ENCODE assay signal across 9 cellular contexts in genomic region chr6:34246249-34246562, GRCh38. TPM values are rescaled to one million over a fixed set of nuclear protein-coding genes. Genes with fewer than 3 reads are reported as not detected.
DNase-seq lines count a peak whose midpoint lies in the region; ATAC-seq, FAIRE-seq and TF ChIP-seq lines count a peak whose summit lies in the region.
"Had no signal": no experiment of that assay in that cellular context is flagged by ENCODE, and none has a peak within 500 bp of the region (broad histone marks: within the 10 kb centered on the region; RNA-seq: fewer than 3 reads in every experiment).

No MANE protein-coding gene starts in this region.

- no peak for DNase-seq in activated naive CD4-positive, alpha-beta T cell treated with anti-CD3 and anti-CD28 coated beads for 36 hours
- no peak for DNase-seq in activated naive CD4-positive, alpha-beta T cell treated with anti-CD3 and anti-CD28 coated beads, Interleukin-2, amount 50 U/mL, for 72 hours (ENCODE audit: low spot score in 2 of 2)
- DNase-seq in epithelial cell of prostate (ENCODE audit: low read depth, low spot score), result no peak
- DNase-seq in type B pancreatic cell (ENCODE audit: extremely low spot score, unreplicated experiment), result no peak
- no peak for DNase-seq in SKM-1 treated with dmso at 0.1 percent for 144 hours (lab: John Stamatoyannopoulos, UW; ENCODE audit: unreplicated experiment)
- no peak for DNase-seq in GM12891 (ENCODE audit: insufficient read length, low spot score)
- DNase-seq in pons (ENCODE audit: low spot score), result no peak
- DNase-seq: transverse colon had no signal

- CTCF ChIA-PET in activated naive CD4-positive, alpha-beta T cell treated with anti-CD3 and anti-CD28 coated beads for 36 hours (lab: Charles Lee), result interaction anchor here (1.2 to 5.1 kb wide), 2 partner anchors 50 to 169 kb away, joined by 3 to 54 read pairs; no protein-coding TSS in a partner anchor

- no peak overlapping the region for H3K4me2 ChIP-seq in SU-DHL-6 (ENCODE audit: low read depth, low read length, poor library complexity, severe bottlenecking)

- peaks cover 76% of the 10 kb centered on the region for H3K4me1 Mint-ChIP-seq in activated naive CD4-positive, alpha-beta T cell treated with anti-CD3 and anti-CD28 coated beads for 36 hours (ENCODE audit: low read depth)
- H3K4me1 Mint-ChIP-seq in type B pancreatic cell (ENCODE audit: unreplicated experiment), result peaks cover 18% of the 10 kb centered on the region

- no peaks in the 10 kb centered on the region for H3K27me3 Mint-ChIP-seq in activated naive CD4-positive, alpha-beta T cell treated with anti-CD3 and anti-CD28 coated beads for 36 hours (ENCODE audit: low read depth)
- H3K27me3 Mint-ChIP-seq in type B pancreatic cell, result no peaks in the 10 kb centered on the region

- intact Hi-C loops in activated naive CD4-positive, alpha-beta T cell treated with anti-CD3 and anti-CD28 coated beads for 36 hours (cut with micrococcal nuclease), result loop anchor here (10.0 kb wide), 1 partner anchor 1051 kb away; the partner anchor contains the start of gene COL11A2

- peak overlapping the region; percentile 75 for H3K27ac Mint-ChIP-seq in activated naive CD4-positive, alpha-beta T cell treated with anti-CD3 and anti-CD28 coated beads for 36 hours
- peak overlapping the region in 1 of 2 donors; percentile 87 for H3K27ac Mint-ChIP-seq in activated naive CD4-positive, alpha-beta T cell treated with anti-CD3 and anti-CD28 coated beads, Interleukin-2, amount 50 U/mL, for 72 hours
- peak overlapping the region; percentile 34 for H3K27ac Mint-ChIP-seq in type B pancreatic cell

- TF ChIP-seq CTCF in SU-DHL-6 (IDR thresholded peaks at IDR 0.05; ENCODE audit: insufficient read depth, low read length, poor library complexity, severe bottlenecking) (no peak), type B pancreatic cell (conservative IDR thresholded peaks at IDR 0.05) (no peak)

- H3K9ac ChIP-seq in SU-DHL-6 (ENCODE audit: low read length), result no peak overlapping the region

- no peak overlapping the region for H3K4me3 Mint-ChIP-seq in activated naive CD4-positive, alpha-beta T cell treated with anti-CD3 and anti-CD28 coated beads for 36 hours
- H3K4me3 Mint-ChIP-seq in type B pancreatic cell, result peak overlapping the region; percentile 55

- H3F3A ChIP-seq in SU-DHL-6 (ENCODE audit: insufficient read depth), result peaks cover 63% of the 10 kb centered on the region

- H2AFZ ChIP-seq in SU-DHL-6 (ENCODE audit: low read depth, low read length, severe bottlenecking), result no peak overlapping the region

- H3K36me3 Mint-ChIP-seq in activated naive CD4-positive, alpha-beta T cell treated with anti-CD3 and anti-CD28 coated beads for 36 hours (ENCODE audit: low read depth), result peaks cover 42% of the 10 kb centered on the region
- peaks cover 18 to 20% of the 10 kb centered on the region in 2 donors for H3K36me3 Mint-ChIP-seq in activated naive CD4-positive, alpha-beta T cell treated with anti-CD3 and anti-CD28 coated beads, Interleukin-2, amount 50 U/mL, for 72 hours
- H3K36me3 Mint-ChIP-seq in type B pancreatic cell, result peaks cover 4% of the 10 kb centered on the region

- H3K79me2 ChIP-seq in SU-DHL-6 (ENCODE audit: insufficient read depth, low read length), result peaks cover 16% of the 10 kb centered on the region

- no peak for FAIRE-seq in GM12891 (lab: Jason Lieb, UNC)

- H3K4me3 ChIP-seq in SU-DHL-6 (ENCODE audit: insufficient read depth, low read length, poor library complexity, severe bottlenecking), result no peak overlapping the region
- H3K4me3 ChIP-seq: transverse colon had no signal

- no peaks in the 10 kb centered on the region for H3K27me3 ChIP-seq in SU-DHL-6 (ENCODE audit: low read length)
- H3K27me3 ChIP-seq: transverse colon had no signal

- no peak for ATAC-seq in activated naive CD4-positive, alpha-beta T cell treated with anti-CD3 and anti-CD28 coated beads, Interleukin-2, amount 50 U/mL, for 72 hours

- H3K27ac ChIP-seq in SU-DHL-6 (ENCODE audit: low read depth, low read length) (peak overlapping the region; percentile 58), epithelial cell of prostate (peak overlapping the region; percentile 93)
- H3K27ac ChIP-seq: transverse colon had no signal

- TF ChIP-seq POLR2A in GM12891 (IDR thresholded peaks at IDR 0.05; ENCODE audit: low read depth, low read length), result no peak

- peaks cover 16% of the 10 kb centered on the region for H3K36me3 ChIP-seq in SU-DHL-6 (ENCODE audit: low read length)
- H3K36me3 ChIP-seq: transverse colon had no signal

- H3K9me3 ChIP-seq in SU-DHL-6 (ENCODE audit: insufficient read depth, low read length), result no peaks in the 10 kb centered on the region
- H3K9me3 ChIP-seq: transverse colon had no signal

- no peaks in the 10 kb centered on the region for H3K9me3 Mint-ChIP-seq in activated naive CD4-positive, alpha-beta T cell treated with anti-CD3 and anti-CD28 coated beads for 36 hours
- H3K9me3 Mint-ChIP-seq in activated naive CD4-positive, alpha-beta T cell treated with anti-CD3 and anti-CD28 coated beads, Interleukin-2, amount 50 U/mL, for 72 hours, result no peaks in the 10 kb centered on the region
- no peaks in the 10 kb centered on the region for H3K9me3 Mint-ChIP-seq in type B pancreatic cell

- H4K20me1 ChIP-seq in SU-DHL-6 (ENCODE audit: low read depth, low read length), result peaks cover 9% of the 10 kb centered on the region; the same call in 1 of the 2 replicates

- H3K9me2 ChIP-seq in SU-DHL-6 (replicated peaks; ENCODE audit: insufficient read depth, low read length), result no peaks in the 10 kb centered on the region

TF ChIP-seq in GM12891, 5 proteins besides CTCF, POLR2A, EP300 and RAD21:
- no peak for TF ChIP-seq PAX5 (IDR thresholded peaks at IDR 0.05; ENCODE audit: insufficient read depth, low read length, severe bottlenecking)
- no peak for TF ChIP-seq POLR2AphosphoS5 (IDR thresholded peaks at IDR 0.05; ENCODE audit: low read depth, low read length)
- no peak for TF ChIP-seq TAF1 (IDR thresholded peaks at IDR 0.05; ENCODE audit: low read depth, low read length)
- TF ChIP-seq POU2F2 (IDR thresholded peaks at IDR 0.05; ENCODE audit: low read depth, low read length), result no peak
- TF ChIP-seq SPI1 (IDR thresholded peaks at IDR 0.05; ENCODE audit: low read depth, low read length), result no peak

RNA-seq across cellular contexts. Expression of gene SMIM29, which starts 2.6 kb away (rescaled TPM):
- 10 to 100 TPM; 11.7 to 13.8 TPM for total RNA-seq in activated naive CD4-positive, alpha-beta T cell treated with anti-CD3 and anti-CD28 coated beads for 36 hours
- total RNA-seq in activated naive CD4-positive, alpha-beta T cell treated with anti-CD3 and anti-CD28 coated beads, Interleukin-2, amount 50 U/mL, for 72 hours, result 10 to 100 TPM; 12.8 to 25.1 TPM
- 16.0 and 20.8 TPM in 2 replicates for total RNA-seq in type B pancreatic cell (ENCODE audit: low replicate concordance)
- 14.2 TPM for polyA plus RNA-seq in GM12891 (2012; ENCODE audit: low read depth, missing spikeins)

RNA-seq across cellular contexts. Expression of gene HMGA1, which starts 9.5 kb away (rescaled TPM):
- total RNA-seq in activated naive CD4-positive, alpha-beta T cell treated with anti-CD3 and anti-CD28 coated beads for 36 hours, result 100 to 1,000 TPM; 705 to 712 TPM
- 100 to 1,000 TPM; 524 to 600 TPM for total RNA-seq in activated naive CD4-positive, alpha-beta T cell treated with anti-CD3 and anti-CD28 coated beads, Interleukin-2, amount 50 U/mL, for 72 hours
- total RNA-seq in type B pancreatic cell (ENCODE audit: low replicate concordance), result 244 and 355 TPM in 2 replicates
- 367 TPM for polyA plus RNA-seq in GM12891 (2012; ENCODE audit: low read depth, missing spikeins)
